Comparison of ENCODE assay signal across 8 cellular contexts in genomic region chr17:79843475-79843916, GRCh38. TPM values are rescaled to one million over a fixed set of nuclear protein-coding genes. Genes with fewer than 3 reads are reported as not detected.
A peak's percentile ranks its signal among the peaks of the same experiment; 100 is the strongest.
DNase-seq lines count a peak whose midpoint lies in the region; ATAC-seq and TF ChIP-seq lines count a peak whose summit lies in the region.

No MANE protein-coding gene starts in this region.

- CTCF ChIA-PET in HEK293 (lab: Yijun Ruan, JAX): interaction anchor here (0.6 to 4.1 kb wide), 8 partner anchors 8 to 688 kb away, joined by 3 to 34 read pairs (median 4); partner anchors contain the start of gene CBX8

- no CpG with 5 or more reads among the region's 43 CpGs for WGBS in iPS DF 6.9 (ENCODE audit: insufficient coverage, insufficient read length)
- WGBS in smooth muscle cell (ENCODE audit: low lambda C conversion rate): 3% methylated on average over 28 of the region's 43 CpGs

- H3K36me3 ChIP-seq in HEK293 (ENCODE audit: control insufficient read depth in 2 of 2, insufficient read depth in 1 of 2, low read length in 2 of 2) (no peaks in the 10 kb centered on the region), iPS DF 6.9 (ENCODE audit: control insufficient read depth, insufficient read depth, low read length) (no peaks in the 10 kb centered on the region), smooth muscle cell (ENCODE audit: low read depth) (no peaks in the 10 kb centered on the region)

- H3K27ac ChIP-seq in HEK293 (ENCODE audit: extremely low read depth, low read depth, low read length) (peak overlapping the region; percentile 64; the same call in 1 of the 2 replicates), iPS DF 6.9 (ENCODE audit: low read length) (no peak overlapping the region), smooth muscle cell (ENCODE audit: low read depth) (peak overlapping the region; percentile 19)

- peak overlapping the region; percentile 100 for H3K4me2 ChIP-seq in smooth muscle cell

- peaks cover 24% of the 10 kb centered on the region for H3F3A ChIP-seq in smooth muscle cell (ENCODE audit: low read depth)

- H3K4me1 ChIP-seq in HEK293 (ENCODE audit: control insufficient read depth, insufficient read depth, low read length) (peaks cover 16% of the 10 kb centered on the region; the same call in 1 of the 2 replicates), iPS DF 6.9 (ENCODE audit: control insufficient read depth, insufficient read depth, low read length) (peaks cover 5% of the 10 kb centered on the region; the same call in 1 of the 2 replicates), smooth muscle cell (ENCODE audit: low read depth) (peaks cover 31% of the 10 kb centered on the region)

- POLR2A ChIA-PET in HEK293 (lab: Yijun Ruan, JAX): interaction anchor here (0.6 to 1.8 kb wide), 2 partner anchors 30 to 33 kb away, joined by 3 to 4 read pairs; no protein-coding TSS in a partner anchor

- H2AFZ ChIP-seq in smooth muscle cell (ENCODE audit: low read depth): peak overlapping the region; percentile 93

- H4K20me1 ChIP-seq in smooth muscle cell (ENCODE audit: low read depth): peaks cover under 1% of the 10 kb centered on the region

- H3K4me3 ChIP-seq in HEK293 (ENCODE audit: low read depth, low read length) (peak overlapping the region; percentile 37), iPS DF 6.9 (ENCODE audit: low read length) (peak overlapping the region; percentile 39; the same call in 1 of the 2 replicates), smooth muscle cell (peak overlapping the region; percentile 62)

- H3K9me3 ChIP-seq in HEK293 (ENCODE audit: control insufficient read depth, insufficient read depth, low read depth, low read length) (no peaks in the 10 kb centered on the region), iPS DF 6.9 (ENCODE audit: control insufficient read depth, insufficient read depth, low read length) (no peaks in the 10 kb centered on the region), smooth muscle cell (replicated peaks; ENCODE audit: low read depth) (no peaks in the 10 kb centered on the region)

- peak; percentile 68 for DNase-seq in activated CD8-positive, alpha-beta memory T cell treated with anti-CD3 and anti-CD28 coated beads for 24 hours
- no peak for DNase-seq in iPS DF 6.9 (ENCODE audit: low read depth, low spot score)
- DNase-seq in smooth muscle cell (lab: John Stamatoyannopoulos, UW; ENCODE audit: unreplicated experiment): no peak
- DNase-seq in HCEC 1CT: no peak

- TF ChIP-seq CTCF in HEK293 (tag by site-specific recombination; IDR thresholded peaks at IDR 0.05): no peak
- no peak for TF ChIP-seq CTCF in smooth muscle cell (IDR thresholded peaks at IDR 0.05; ENCODE audit: borderline replicate concordance, insufficient read depth, poor library complexity, severe bottlenecking)

- H3K27me3 ChIP-seq in iPS DF 6.9 (ENCODE audit: control insufficient read depth, insufficient read depth, low read length): peaks cover 55% of the 10 kb centered on the region
- H3K27me3 ChIP-seq in smooth muscle cell (ENCODE audit: low read depth): peaks cover 32% of the 10 kb centered on the region

- H3K9ac ChIP-seq in smooth muscle cell (ENCODE audit: low read depth): peak overlapping the region; percentile 42

- no peak for ATAC-seq in HG02840 (IDR thresholded peaks at IDR 0.05; ENCODE audit: low FRiP score, unreplicated experiment)
- ATAC-seq in GM18909 (IDR thresholded peaks at IDR 0.05; ENCODE audit: poor library complexity, unreplicated experiment): no peak
- no peak for ATAC-seq in HG02571 (IDR thresholded peaks at IDR 0.05; ENCODE audit: unreplicated experiment)

- no peaks in the 10 kb centered on the region for H3K79me2 ChIP-seq in smooth muscle cell (ENCODE audit: low read depth)

TF ChIP-seq in HEK293, 187 proteins besides CTCF, POLR2A, EP300 and RAD21:
- TF ChIP-seq ZNF76 (tag by site-specific recombination; IDR thresholded peaks at IDR 0.05; ENCODE audit: borderline replicate concordance, low read depth): no peak
- TF ChIP-seq ZNF391 (tag by site-specific recombination; IDR thresholded peaks at IDR 0.05; ENCODE audit: borderline replicate concordance, low read depth): no peak
- TF ChIP-seq ZNF23 (tag by site-specific recombination; IDR thresholded peaks at IDR 0.05; ENCODE audit: borderline replicate concordance): no peak
- no peak for TF ChIP-seq ZFHX2 (tag by site-specific recombination; conservative IDR thresholded peaks at IDR 0.05)
- no peak for TF ChIP-seq ZNF501 (tag by site-specific recombination; IDR thresholded peaks at IDR 0.05)
- TF ChIP-seq ZNF521 (tag by site-specific recombination; IDR thresholded peaks at IDR 0.05): no peak
- no peak for TF ChIP-seq ZBTB21 (tag by site-specific recombination; IDR thresholded peaks at IDR 0.05)
- no peak for TF ChIP-seq WT1 (tag by site-specific recombination; IDR thresholded peaks at IDR 0.05)
- TF ChIP-seq ZNF548 (tag by site-specific recombination; IDR thresholded peaks at IDR 0.05): no peak
- no peak for TF ChIP-seq GLIS1 (tag by site-specific recombination; IDR thresholded peaks at IDR 0.05)
- TF ChIP-seq ZBTB17 (tag by site-specific recombination; IDR thresholded peaks at IDR 0.05): no peak
- no peak for TF ChIP-seq ZNF341 (tag by site-specific recombination; IDR thresholded peaks at IDR 0.05; ENCODE audit: low read depth)
- no peak for TF ChIP-seq ZNF510 (tag by site-specific recombination; IDR thresholded peaks at IDR 0.05; ENCODE audit: insufficient replicate concordance)
- TF ChIP-seq ZNF791 (tag by site-specific recombination; IDR thresholded peaks at IDR 0.05): no peak
- TF ChIP-seq ZNF223 (tag by site-specific recombination; IDR thresholded peaks at IDR 0.05): no peak

RNA-seq across cellular contexts. Expression of gene CBX4, which starts 4.3 kb away (rescaled TPM):
- total RNA-seq in smooth muscle cell: 17.3 and 17.4 TPM in 2 replicates
- 44.6 and 47.2 TPM in 2 replicates for polyA plus RNA-seq in smooth muscle cell

RNA-seq across cellular contexts. Expression of gene CBX8, which starts 46.6 kb away (rescaled TPM):
- 1.9 and 2.6 TPM in 2 replicates for total RNA-seq in smooth muscle cell
- polyA plus RNA-seq in smooth muscle cell: 4.3 and 9.0 TPM in 2 replicates
